In the genomic region with DNA sequence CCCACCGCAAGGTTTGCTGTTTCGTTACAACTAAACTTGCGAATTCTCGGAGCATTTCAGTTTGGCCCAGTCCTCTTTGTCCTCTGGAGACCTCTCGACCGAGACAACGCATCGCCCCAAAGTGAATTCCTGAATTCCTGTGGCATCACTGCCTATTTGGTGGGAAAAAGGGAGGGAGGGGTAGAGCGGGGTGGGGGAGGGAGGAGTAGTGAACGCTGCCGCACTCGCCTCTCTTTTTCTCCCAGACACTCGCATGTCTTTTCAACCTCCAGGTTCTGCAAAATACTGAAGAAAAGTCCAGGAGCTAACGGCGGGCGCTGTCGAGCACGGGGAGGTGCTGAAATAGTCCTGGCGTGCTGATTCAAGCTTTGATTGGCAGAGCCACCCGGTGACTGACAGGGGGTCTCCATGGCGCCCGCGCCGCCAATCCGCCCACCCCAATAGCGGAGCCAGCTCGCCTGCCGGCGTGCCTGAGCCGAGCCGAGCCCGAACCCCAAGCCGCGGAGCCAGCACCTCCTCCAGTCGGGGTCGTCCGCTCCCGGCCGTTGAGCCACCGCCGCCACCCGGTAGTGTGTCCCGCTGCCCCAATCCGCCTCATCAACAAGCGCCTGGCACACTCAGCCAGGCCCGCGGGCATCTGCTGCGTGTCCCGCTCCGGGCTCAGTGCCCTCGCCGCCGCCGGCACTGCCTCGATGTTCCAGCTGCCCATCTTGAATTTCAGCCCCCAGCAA, we compare ENCODE assay signal across 9 cellular contexts. TPM values are rescaled to one million over a fixed set of nuclear protein-coding genes. Genes with fewer than 3 reads are reported as not detected.
A peak's percentile ranks its signal among the peaks of the same experiment; 100 is the strongest.
DNase-seq lines count a peak whose midpoint lies in the region; ATAC-seq and TF ChIP-seq lines count a peak whose summit lies in the region.
"Had no signal": no experiment of that assay in that cellular context is flagged by ENCODE, and none has a peak within 500 bp of the region (broad histone marks: within the 10 kb centered on the region; RNA-seq: fewer than 3 reads in every experiment).

A gene (plus strand): TSS at position 440 of the 731 bp plus-strand sequence. CDS start 253 bp downstream, at position 693.

- TF ChIP-seq POLR2A in spleen (IDR thresholded peaks at IDR 0.05): no peak

- H3K4me3 Mint-ChIP-seq in activated naive CD8-positive, alpha-beta T cell treated with anti-CD3 and anti-CD28 coated beads, Interleukin-2, amount 10 ng/mL, durations not matched to agents 7 days and 5 days: peak within 1 kb of the TSS; percentile 28
- H3K4me3 Mint-ChIP-seq in nephron: peak within 1 kb of the TSS; percentile 51 to 69 (median 58)

- no peak within 1 kb of the TSS for H3K27ac ChIP-seq in spleen

- no peaks in the 10 kb centered on the region for H3K9me3 ChIP-seq in spleen

- H3K36me3 ChIP-seq in spleen: no peaks in the 10 kb centered on the region

- peaks cover 7 to 100% (median 95%) of the 10 kb centered on the region in 7 donors for H3K27me3 ChIP-seq in spleen (replicated peaks in 1 of 7)

- TF ChIP-seq CTCF in LNCaP clone FGC (IDR thresholded peaks at IDR 0.05; ENCODE audit: control insufficient read depth, extremely low read depth, insufficient read depth) (no peak), nephron (IDR thresholded peaks at IDR 0.05; ENCODE audit: unreplicated experiment in 3 of 3) (no peak), spleen (IDR thresholded peaks at IDR 0.05 in 8 of 11, conservative IDR thresholded peaks at IDR 0.05 in 3 of 11) (no peak)

- peaks cover 3 to 44% (median 30%) of the 10 kb centered on the region in 6 donors for H3K4me1 ChIP-seq in spleen

- whole genome bisulfite sequencing in spleen, 5 donors: 2 to 6% (median 3%) methylated on average over 30 to 55 of the region's 55 CpGs

- H3K9me3 Mint-ChIP-seq in activated naive CD8-positive, alpha-beta T cell treated with anti-CD3 and anti-CD28 coated beads, Interleukin-2, amount 10 ng/mL, durations not matched to agents 7 days and 5 days: peaks cover 3% of the 10 kb centered on the region
- no peaks in the 10 kb centered on the region for H3K9me3 Mint-ChIP-seq in nephron

- H3K4me3 ChIP-seq in LNCaP clone FGC (ENCODE audit: low read depth, low read length): peak within 1 kb of the TSS; percentile 38
- peak within 1 kb of the TSS in 2 of 8 donors; percentile 6 to 34 for H3K4me3 ChIP-seq in spleen

- H3K27ac Mint-ChIP-seq in activated naive CD8-positive, alpha-beta T cell treated with anti-CD3 and anti-CD28 coated beads, Interleukin-2, amount 10 ng/mL, durations not matched to agents 7 days and 5 days: peak within 1 kb of the TSS; percentile 45
- no peak within 1 kb of the TSS for H3K27ac Mint-ChIP-seq in nephron

- ATAC-seq in activated naive CD8-positive, alpha-beta T cell treated with anti-CD3 and anti-CD28 coated beads, Interleukin-2, amount 10 ng/mL, durations not matched to agents 7 days and 5 days (ENCODE audit: low read depth): no peak
- ATAC-seq in GM18519 (IDR thresholded peaks at IDR 0.05; ENCODE audit: low FRiP score, unreplicated experiment) (no peak), HG02798 (IDR thresholded peaks at IDR 0.05; ENCODE audit: poor library complexity, unreplicated experiment) (no peak)

- peak; percentile 64 for DNase-seq in COR-L47 (lab: John Stamatoyannopoulos, UW)
- DNase-seq in LNCaP clone FGC (ENCODE audit: low read depth): peak; percentile 21
- DNase-seq in activated naive CD8-positive, alpha-beta T cell treated with anti-CD3 and anti-CD28 coated beads, Interleukin-2, amount 10 ng/mL, durations not matched to agents 7 days and 5 days: peak; percentile 36
- no peak for DNase-seq in spleen
- DNase-seq in activated CD4-positive, CD25-positive, alpha-beta regulatory T cell (lab: John Stamatoyannopoulos, UW): no peak

- peaks cover 94% of the 10 kb centered on the region for H3K27me3 Mint-ChIP-seq in activated naive CD8-positive, alpha-beta T cell treated with anti-CD3 and anti-CD28 coated beads, Interleukin-2, amount 10 ng/mL, durations not matched to agents 7 days and 5 days
- peaks cover 100% of the 10 kb centered on the region for H3K27me3 Mint-ChIP-seq in nephron (ENCODE audit: low read depth)

- intact Hi-C loops in spleen (cut with DNase I; ENCODE audit: low total_unique reads): no loop called here

- POLR2A ChIA-PET in activated naive CD8-positive, alpha-beta T cell treated with anti-CD3 and anti-CD28 coated beads, Interleukin-2, amount 10 ng/mL, durations not matched to agents 7 days and 5 days (lab: Charles Lee): no interaction called here

- H3K4me1 Mint-ChIP-seq in activated naive CD8-positive, alpha-beta T cell treated with anti-CD3 and anti-CD28 coated beads, Interleukin-2, amount 10 ng/mL, durations not matched to agents 7 days and 5 days: peaks cover 6% of the 10 kb centered on the region
- H3K4me1 Mint-ChIP-seq in nephron: peaks cover 14% of the 10 kb centered on the region

- H3K36me3 Mint-ChIP-seq in activated naive CD8-positive, alpha-beta T cell treated with anti-CD3 and anti-CD28 coated beads, Interleukin-2, amount 10 ng/mL, durations not matched to agents 7 days and 5 days: no peaks in the 10 kb centered on the region
- no peaks in the 10 kb centered on the region for H3K36me3 Mint-ChIP-seq in nephron (ENCODE audit: low read depth)

RNA-seq across cellular contexts. Expression of the gene that starts here (rescaled TPM):
- total RNA-seq in activated naive CD8-positive, alpha-beta T cell treated with anti-CD3 and anti-CD28 coated beads, Interleukin-2, amount 10 ng/mL, durations not matched to agents 7 days and 5 days: not detected
- total RNA-seq in spleen: not detected
- not detected for polyA plus RNA-seq in spleen
- total RNA-seq: T-helper 1 cell treated with Interleukin-12 subunit alpha and Interleukin-12 subunit beta and Interleukin-4 antibody, amounts not matched to agents 30 ng/mL and 1 ng/mL, for 36 hours had no signal

Comparison
In these comparisons a context has a peak if more than half of its experiments do, and no peak if none do; other contexts are left out.
1. Peak in DNase-seq in activated naive CD8-positive, alpha-beta T cell treated with anti-CD3 and anti-CD28 coated beads, Interleukin-2, amount 10 ng/mL, durations not matched to agents 7 days and 5 days; RNA of the gene not detected or under 1 TPM.
2. DNase-seq: peak in COR-L47 (single experiment) and LNCaP clone FGC (single experiment); none in spleen (single experiment) and activated CD4-positive, CD25-positive, alpha-beta regulatory T cell (0 of 4).